1 cellular context compared by ENCODE assay signal in the genomic region with DNA sequence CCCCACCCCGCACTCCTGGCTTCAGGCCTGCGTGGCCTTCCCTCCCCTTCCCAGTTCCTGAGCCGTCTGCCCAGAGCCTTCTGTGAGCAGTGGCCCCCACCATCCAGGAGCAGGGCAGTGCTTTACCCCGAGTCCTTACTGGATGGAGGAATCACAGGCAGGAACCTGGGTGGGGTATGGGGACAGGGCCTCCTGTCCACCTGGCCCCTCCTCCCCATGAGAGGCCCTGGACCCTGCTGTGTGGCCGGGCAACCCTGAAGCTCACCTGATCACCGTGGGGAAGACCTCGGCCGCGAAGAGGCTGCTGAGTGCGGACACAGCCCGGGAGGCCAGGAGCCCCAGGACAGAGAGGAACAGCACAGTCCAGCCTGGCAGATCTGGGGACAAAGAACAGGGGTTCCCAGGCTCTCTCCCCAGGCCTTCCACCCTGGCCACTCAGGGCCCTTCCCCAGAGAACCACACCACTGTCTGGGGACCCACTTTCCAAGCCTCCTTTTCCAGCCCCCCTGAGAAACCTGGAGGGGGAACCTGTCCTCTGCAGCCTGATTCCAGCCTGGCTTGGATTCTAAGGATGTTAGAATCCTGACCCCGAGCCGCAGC.
TF ChIP-seq lines count a peak whose summit lies in the region.

No MANE protein-coding gene starts in this region.

TF ChIP-seq in HepG2, 621 proteins besides CTCF, POLR2A, EP300 and RAD21 (continued from another document and continues in another):
- TF ChIP-seq, protein P1, sequence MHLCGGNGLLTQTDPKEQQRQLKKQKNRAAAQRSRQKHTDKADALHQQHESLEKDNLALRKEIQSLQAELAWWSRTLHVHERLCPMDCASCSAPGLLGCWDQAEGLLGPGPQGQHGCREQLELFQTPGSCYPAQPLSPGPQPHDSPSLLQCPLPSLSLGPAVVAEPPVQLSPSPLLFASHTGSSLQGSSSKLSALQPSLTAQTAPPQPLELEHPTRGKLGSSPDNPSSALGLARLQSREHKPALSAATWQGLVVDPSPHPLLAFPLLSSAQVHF (CRISPR knock-in tag; IDR thresholded peaks at IDR 0.05): no peak
- no peak for TF ChIP-seq TSC22D2 (CRISPR knock-in tag; IDR thresholded peaks at IDR 0.05; ENCODE audit: borderline replicate concordance)
- TF ChIP-seq ZNF337 (CRISPR knock-in tag; IDR thresholded peaks at IDR 0.05; ENCODE audit: borderline replicate concordance, low read depth): no peak
- TF ChIP-seq NRL (CRISPR knock-in tag; IDR thresholded peaks at IDR 0.05; ENCODE audit: borderline replicate concordance): no peak
- TF ChIP-seq, protein P2, sequence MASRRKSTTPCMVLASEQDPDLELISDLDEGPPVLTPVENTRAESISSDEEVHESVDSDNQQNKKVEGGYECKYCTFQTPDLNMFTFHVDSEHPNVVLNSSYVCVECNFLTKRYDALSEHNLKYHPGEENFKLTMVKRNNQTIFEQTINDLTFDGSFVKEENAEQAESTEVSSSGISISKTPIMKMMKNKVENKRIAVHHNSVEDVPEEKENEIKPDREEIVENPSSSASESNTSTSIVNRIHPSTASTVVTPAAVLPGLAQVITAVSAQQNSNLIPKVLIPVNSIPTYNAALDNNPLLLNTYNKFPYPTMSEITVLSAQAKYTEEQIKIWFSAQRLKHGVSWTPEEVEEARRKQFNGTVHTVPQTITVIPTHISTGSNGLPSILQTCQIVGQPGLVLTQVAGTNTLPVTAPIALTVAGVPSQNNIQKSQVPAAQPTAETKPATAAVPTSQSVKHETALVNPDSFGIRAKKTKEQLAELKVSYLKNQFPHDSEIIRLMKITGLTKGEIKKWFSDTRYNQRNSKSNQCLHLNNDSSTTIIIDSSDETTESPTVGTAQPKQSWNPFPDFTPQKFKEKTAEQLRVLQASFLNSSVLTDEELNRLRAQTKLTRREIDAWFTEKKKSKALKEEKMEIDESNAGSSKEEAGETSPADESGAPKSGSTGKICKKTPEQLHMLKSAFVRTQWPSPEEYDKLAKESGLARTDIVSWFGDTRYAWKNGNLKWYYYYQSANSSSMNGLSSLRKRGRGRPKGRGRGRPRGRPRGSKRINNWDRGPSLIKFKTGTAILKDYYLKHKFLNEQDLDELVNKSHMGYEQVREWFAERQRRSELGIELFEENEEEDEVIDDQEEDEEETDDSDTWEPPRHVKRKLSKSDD (CRISPR knock-in tag; IDR thresholded peaks at IDR 0.05; ENCODE audit: low read depth): no peak
- TF ChIP-seq PHF5A (CRISPR knock-in tag; IDR thresholded peaks at IDR 0.05; ENCODE audit: low read depth, unreplicated experiment): no peak
- TF ChIP-seq ZNF367 (CRISPR knock-in tag; IDR thresholded peaks at IDR 0.05; ENCODE audit: borderline replicate concordance): no peak
- no peak for TF ChIP-seq ATF7 (IDR thresholded peaks at IDR 0.05)
- peak; percentile 12; the same call in 1 of the 2 replicates for TF ChIP-seq ATF7 (CRISPR knock-in tag; IDR thresholded peaks at IDR 0.05)
- TF ChIP-seq POLR2G (IDR thresholded peaks at IDR 0.05; ENCODE audit: low read depth, low read length): 0 out of 2 replicates have a peak, but pooled peaks have one; percentile 11
- no peak for TF ChIP-seq ZNF607 (CRISPR knock-in tag; IDR thresholded peaks at IDR 0.05; ENCODE audit: borderline replicate concordance)
- TF ChIP-seq NFKB2 (CRISPR knock-in tag; IDR thresholded peaks at IDR 0.05; ENCODE audit: borderline replicate concordance): peak; percentile 21; the same call in 1 of the 2 replicates
- TF ChIP-seq, protein P3, sequence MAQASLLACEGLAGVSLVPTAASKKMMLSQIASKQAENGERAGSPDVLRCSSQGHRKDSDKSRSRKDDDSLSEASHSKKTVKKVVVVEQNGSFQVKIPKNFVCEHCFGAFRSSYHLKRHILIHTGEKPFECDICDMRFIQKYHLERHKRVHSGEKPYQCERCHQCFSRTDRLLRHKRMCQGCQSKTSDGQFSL (CRISPR knock-in tag; IDR thresholded peaks at IDR 0.05): no peak
- TF ChIP-seq MIER2 (CRISPR knock-in tag; IDR thresholded peaks at IDR 0.05): no peak
- TF ChIP-seq ZNF207 (IDR thresholded peaks at IDR 0.05; ENCODE audit: borderline replicate concordance): no peak
- no peak for TF ChIP-seq THYN1 (CRISPR knock-in tag; IDR thresholded peaks at IDR 0.05; ENCODE audit: borderline replicate concordance, low read depth)
- TF ChIP-seq, protein P4, sequence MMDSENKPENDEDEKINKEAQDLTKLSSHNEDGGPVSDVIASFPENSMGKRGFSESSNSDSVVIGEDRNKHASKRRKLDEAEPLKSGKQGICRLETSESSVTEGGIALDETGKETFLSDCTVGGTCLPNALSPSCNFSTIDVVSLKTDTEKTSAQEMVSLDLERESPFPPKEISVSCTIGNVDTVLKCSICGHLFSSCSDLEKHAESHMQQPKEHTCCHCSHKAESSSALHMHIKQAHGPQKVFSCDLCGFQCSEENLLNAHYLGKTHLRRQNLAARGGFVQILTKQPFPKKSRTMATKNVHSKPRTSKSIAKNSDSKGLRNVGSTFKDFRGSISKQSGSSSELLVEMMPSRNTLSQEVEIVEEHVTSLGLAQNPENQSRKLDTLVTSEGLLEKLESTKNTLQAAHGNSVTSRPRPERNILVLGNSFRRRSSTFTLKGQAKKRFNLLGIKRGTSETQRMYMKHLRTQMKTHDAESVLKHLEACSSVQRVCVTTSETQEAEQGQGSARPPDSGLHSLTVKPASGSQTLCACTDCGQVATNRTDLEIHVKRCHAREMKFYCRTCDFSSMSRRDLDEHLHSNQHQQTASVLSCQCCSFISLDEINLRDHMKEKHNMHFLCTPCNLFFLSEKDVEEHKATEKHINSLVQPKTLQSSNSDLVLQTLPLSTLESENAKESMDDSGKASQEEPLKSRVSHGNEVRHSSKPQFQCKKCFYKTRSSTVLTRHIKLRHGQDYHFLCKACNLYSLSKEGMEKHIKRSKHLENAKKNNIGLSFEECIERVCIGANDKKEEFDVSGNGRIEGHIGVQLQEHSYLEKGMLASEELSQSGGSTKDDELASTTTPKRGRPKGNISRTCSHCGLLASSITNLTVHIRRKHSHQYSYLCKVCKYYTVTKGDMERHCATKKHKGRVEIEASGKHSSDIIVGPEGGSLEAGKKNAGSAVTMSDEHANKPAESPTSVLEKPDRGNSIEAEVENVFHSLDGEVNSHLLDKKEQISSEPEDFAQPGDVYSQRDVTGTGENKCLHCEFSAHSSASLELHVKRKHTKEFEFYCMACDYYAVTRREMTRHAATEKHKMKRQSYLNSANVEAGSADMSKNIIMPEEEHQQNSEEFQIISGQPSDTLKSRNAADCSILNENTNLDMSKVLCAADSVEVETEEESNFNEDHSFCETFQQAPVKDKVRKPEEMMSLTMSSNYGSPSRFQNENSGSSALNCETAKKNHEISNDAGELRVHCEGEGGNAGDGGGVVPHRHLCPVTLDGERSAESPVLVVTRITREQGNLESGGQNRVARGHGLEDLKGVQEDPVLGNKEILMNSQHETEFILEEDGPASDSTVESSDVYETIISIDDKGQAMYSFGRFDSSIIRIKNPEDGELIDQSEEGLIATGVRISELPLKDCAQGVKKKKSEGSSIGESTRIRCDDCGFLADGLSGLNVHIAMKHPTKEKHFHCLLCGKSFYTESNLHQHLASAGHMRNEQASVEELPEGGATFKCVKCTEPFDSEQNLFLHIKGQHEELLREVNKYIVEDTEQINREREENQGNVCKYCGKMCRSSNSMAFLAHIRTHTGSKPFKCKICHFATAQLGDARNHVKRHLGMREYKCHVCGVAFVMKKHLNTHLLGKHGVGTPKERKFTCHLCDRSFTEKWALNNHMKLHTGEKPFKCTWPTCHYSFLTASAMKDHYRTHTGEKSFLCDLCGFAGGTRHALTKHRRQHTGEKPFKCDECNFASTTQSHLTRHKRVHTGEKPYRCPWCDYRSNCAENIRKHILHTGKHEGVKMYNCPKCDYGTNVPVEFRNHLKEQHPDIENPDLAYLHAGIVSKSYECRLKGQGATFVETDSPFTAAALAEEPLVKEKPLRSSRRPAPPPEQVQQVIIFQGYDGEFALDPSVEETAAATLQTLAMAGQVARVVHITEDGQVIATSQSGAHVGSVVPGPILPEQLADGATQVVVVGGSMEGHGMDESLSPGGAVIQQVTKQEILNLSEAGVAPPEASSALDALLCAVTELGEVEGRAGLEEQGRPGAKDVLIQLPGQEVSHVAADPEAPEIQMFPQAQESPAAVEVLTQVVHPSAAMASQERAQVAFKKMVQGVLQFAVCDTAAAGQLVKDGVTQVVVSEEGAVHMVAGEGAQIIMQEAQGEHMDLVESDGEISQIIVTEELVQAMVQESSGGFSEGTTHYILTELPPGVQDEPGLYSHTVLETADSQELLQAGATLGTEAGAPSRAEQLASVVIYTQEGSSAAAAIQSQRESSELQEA (CRISPR knock-in tag; IDR thresholded peaks at IDR 0.05; ENCODE audit: not compliant biosample characterization): no peak
- TF ChIP-seq ZNF781 (CRISPR knock-in tag; IDR thresholded peaks at IDR 0.05; ENCODE audit: borderline replicate concordance, not compliant biosample characterization): no peak
- TF ChIP-seq SRSF1 (optimal IDR thresholded peaks at IDR 0.05; ENCODE audit: low read depth, low read length): peak; percentile 12
- TF ChIP-seq, protein P5, sequence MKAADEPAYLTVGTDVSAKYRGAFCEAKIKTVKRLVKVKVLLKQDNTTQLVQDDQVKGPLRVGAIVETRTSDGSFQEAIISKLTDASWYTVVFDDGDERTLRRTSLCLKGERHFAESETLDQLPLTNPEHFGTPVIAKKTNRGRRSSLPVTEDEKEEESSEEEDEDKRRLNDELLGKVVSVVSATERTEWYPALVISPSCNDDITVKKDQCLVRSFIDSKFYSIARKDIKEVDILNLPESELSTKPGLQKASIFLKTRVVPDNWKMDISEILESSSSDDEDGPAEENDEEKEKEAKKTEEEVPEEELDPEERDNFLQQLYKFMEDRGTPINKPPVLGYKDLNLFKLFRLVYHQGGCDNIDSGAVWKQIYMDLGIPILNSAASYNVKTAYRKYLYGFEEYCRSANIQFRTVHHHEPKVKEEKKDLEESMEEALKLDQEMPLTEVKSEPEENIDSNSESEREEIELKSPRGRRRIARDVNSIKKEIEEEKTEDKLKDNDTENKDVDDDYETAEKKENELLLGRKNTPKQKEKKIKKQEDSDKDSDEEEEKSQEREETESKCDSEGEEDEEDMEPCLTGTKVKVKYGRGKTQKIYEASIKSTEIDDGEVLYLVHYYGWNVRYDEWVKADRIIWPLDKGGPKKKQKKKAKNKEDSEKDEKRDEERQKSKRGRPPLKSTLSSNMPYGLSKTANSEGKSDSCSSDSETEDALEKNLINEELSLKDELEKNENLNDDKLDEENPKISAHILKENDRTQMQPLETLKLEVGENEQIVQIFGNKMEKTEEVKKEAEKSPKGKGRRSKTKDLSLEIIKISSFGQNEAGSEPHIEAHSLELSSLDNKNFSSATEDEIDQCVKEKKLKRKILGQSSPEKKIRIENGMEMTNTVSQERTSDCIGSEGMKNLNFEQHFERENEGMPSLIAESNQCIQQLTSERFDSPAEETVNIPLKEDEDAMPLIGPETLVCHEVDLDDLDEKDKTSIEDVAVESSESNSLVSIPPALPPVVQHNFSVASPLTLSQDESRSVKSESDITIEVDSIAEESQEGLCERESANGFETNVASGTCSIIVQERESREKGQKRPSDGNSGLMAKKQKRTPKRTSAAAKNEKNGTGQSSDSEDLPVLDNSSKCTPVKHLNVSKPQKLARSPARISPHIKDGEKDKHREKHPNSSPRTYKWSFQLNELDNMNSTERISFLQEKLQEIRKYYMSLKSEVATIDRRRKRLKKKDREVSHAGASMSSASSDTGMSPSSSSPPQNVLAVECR (CRISPR knock-in tag; IDR thresholded peaks at IDR 0.05; ENCODE audit: borderline replicate concordance): no peak
- TF ChIP-seq ZNF605 (CRISPR knock-in tag; IDR thresholded peaks at IDR 0.05): 0 out of 2 replicates have a peak, but pooled peaks have one; percentile 15
- TF ChIP-seq ZNF75D (CRISPR knock-in tag; IDR thresholded peaks at IDR 0.05; ENCODE audit: borderline replicate concordance): no peak
- TF ChIP-seq, protein P6, sequence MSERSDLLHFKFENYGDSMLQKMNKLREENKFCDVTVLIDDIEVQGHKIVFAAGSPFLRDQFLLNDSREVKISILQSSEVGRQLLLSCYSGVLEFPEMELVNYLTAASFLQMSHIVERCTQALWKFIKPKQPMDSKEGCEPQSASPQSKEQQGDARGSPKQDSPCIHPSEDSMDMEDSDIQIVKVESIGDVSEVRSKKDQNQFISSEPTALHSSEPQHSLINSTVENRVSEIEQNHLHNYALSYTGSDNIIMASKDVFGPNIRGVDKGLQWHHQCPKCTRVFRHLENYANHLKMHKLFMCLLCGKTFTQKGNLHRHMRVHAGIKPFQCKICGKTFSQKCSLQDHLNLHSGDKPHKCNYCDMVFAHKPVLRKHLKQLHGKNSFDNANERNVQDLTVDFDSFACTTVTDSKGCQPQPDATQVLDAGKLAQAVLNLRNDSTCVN (CRISPR knock-in tag; IDR thresholded peaks at IDR 0.05; ENCODE audit: borderline replicate concordance): no peak
- no peak for TF ChIP-seq ZNF7 (CRISPR knock-in tag; IDR thresholded peaks at IDR 0.05)
- TF ChIP-seq ZNF598 (CRISPR knock-in tag; IDR thresholded peaks at IDR 0.05; ENCODE audit: borderline replicate concordance): no peak
- 0 out of 2 replicates have a peak, but pooled peaks have one; percentile 42 for TF ChIP-seq RBFOX2 (IDR thresholded peaks at IDR 0.05; ENCODE audit: low read depth, low read length)
- TF ChIP-seq ZEB1 (IDR thresholded peaks at IDR 0.05; ENCODE audit: insufficient replicate concordance, low read depth): no peak
- TF ChIP-seq CC2D1A (CRISPR knock-in tag; IDR thresholded peaks at IDR 0.05): no peak
- TF ChIP-seq PHF8 (CRISPR knock-in tag; IDR thresholded peaks at IDR 0.05): no peak
- TF ChIP-seq DMAP1 (CRISPR knock-in tag; IDR thresholded peaks at IDR 0.05): no peak
- TF ChIP-seq, protein P7, sequence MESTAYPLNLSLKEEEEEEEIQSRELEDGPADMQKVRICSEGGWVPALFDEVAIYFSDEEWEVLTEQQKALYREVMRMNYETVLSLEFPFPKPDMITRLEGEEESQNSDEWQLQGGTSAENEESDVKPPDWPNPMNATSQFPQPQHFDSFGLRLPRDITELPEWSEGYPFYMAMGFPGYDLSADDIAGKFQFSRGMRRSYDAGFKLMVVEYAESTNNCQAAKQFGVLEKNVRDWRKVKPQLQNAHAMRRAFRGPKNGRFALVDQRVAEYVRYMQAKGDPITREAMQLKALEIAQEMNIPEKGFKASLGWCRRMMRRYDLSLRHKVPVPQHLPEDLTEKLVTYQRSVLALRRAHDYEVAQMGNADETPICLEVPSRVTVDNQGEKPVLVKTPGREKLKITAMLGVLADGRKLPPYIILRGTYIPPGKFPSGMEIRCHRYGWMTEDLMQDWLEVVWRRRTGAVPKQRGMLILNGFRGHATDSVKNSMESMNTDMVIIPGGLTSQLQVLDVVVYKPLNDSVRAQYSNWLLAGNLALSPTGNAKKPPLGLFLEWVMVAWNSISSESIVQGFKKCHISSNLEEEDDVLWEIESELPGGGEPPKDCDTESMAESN (CRISPR knock-in tag; conservative IDR thresholded peaks at IDR 0.05): no peak
- no peak for TF ChIP-seq SETDB1 (CRISPR knock-in tag; IDR thresholded peaks at IDR 0.05; ENCODE audit: borderline replicate concordance)
- TF ChIP-seq AGO2 (optimal IDR thresholded peaks at IDR 0.05; ENCODE audit: low read depth, low read length): peak; percentile 78
- 0 out of 2 replicates have a peak, but pooled peaks have one; percentile 47 for TF ChIP-seq ZNF251 (CRISPR knock-in tag; IDR thresholded peaks at IDR 0.05)
- no peak for TF ChIP-seq KAT2B (IDR thresholded peaks at IDR 0.05; ENCODE audit: borderline replicate concordance, low read depth, low read length)
- 0 out of 2 replicates have a peak, but pooled peaks have one; percentile 20 for TF ChIP-seq NFIB (CRISPR knock-in tag; IDR thresholded peaks at IDR 0.05; ENCODE audit: borderline replicate concordance)
- TF ChIP-seq ZNF768 (CRISPR knock-in tag; IDR thresholded peaks at IDR 0.05): peak; percentile 82; the same call in 1 of the 2 replicates
